8 cellular contexts compared by ENCODE assay signal in the genomic region with DNA sequence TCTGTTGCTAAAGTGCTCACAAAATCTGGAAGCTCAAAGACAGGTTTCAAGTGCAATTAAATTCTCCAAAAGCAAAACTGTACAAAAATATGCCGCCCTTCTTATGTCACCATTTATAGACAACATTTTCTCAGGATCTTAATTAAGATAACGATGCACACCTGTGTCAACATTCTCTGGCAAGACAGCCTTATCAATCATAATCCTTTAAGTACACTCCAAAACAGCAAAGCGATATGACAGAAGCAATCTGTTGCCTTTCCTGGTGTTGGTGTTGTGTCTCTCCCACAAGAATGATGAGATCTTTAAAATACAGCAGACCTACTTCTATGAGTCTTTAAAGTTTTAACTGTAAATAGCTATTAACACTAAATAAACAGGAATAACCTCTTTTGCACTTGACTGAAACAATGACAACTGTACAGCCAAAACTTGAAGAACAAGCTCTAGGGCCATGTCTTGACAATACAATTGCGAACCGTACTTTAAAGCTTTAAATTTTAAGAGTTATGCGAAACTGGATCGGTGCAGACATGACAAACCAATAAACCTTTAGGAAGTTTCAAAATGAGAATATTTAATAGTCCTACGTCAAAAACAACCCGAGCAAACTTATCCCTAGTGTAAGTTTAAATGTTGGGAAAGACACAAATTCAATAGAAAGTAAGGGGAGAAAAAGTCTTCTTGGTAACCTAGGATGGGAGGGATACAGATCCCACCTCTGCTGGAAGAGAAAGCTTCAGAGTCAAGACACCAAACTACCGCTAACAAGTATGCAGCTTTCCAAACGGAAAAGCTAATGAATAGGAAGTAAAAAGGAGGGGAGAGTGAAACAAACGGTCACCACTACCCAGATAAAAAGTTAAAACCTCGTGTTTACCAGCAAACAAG. TPM values are rescaled to one million over a fixed set of nuclear protein-coding genes. Genes with fewer than 3 reads are reported as not detected.
A peak's percentile ranks its signal among the peaks of the same experiment; 100 is the strongest.
DNase-seq lines count a peak whose midpoint lies in the region; TF ChIP-seq lines count a peak whose summit lies in the region.

No MANE protein-coding gene starts in this region.

- intact Hi-C loops in dendritic cell treated with granulocyte-macrophage colony-stimulating factor and Interleukin-4, amounts not matched to agents 40 ng/mL and 50 ng/mL, for 4 days (cut with micrococcal nuclease), result loop anchor here (2.0 to 5.0 kb wide), 3 partner anchors 1060 to 1225 kb away; a partner anchor contains a TSS
- intact Hi-C loops in prostate gland (cut with DNase I) (no loop called here), thyroid gland (cut with DNase I) (no loop called here)

- TF ChIP-seq CTCF in prostate gland (IDR thresholded peaks at IDR 0.05) (no peak), thyroid gland (IDR thresholded peaks at IDR 0.05) (no peak)

- H3K36me3 ChIP-seq in GM23248 (ENCODE audit: low read depth), result peaks cover 5% of the 10 kb centered on the region; the same call in 1 of the 2 replicates
- H3K36me3 ChIP-seq in prostate gland, result no peaks in the 10 kb centered on the region
- no peaks in the 10 kb centered on the region for H3K36me3 ChIP-seq in thyroid gland

- peak overlapping the region; percentile 73 for H3K4me3 Mint-ChIP-seq in dendritic cell treated with granulocyte-macrophage colony-stimulating factor and Interleukin-4, amounts not matched to agents 40 ng/mL and 50 ng/mL, for 4 days

- H3K4me1 Mint-ChIP-seq in dendritic cell treated with granulocyte-macrophage colony-stimulating factor and Interleukin-4, amounts not matched to agents 40 ng/mL and 50 ng/mL, for 4 days (ENCODE audit: low read depth), result peaks cover 34% of the 10 kb centered on the region

- no peaks in the 10 kb centered on the region for H3K9me3 Mint-ChIP-seq in dendritic cell treated with granulocyte-macrophage colony-stimulating factor and Interleukin-4, amounts not matched to agents 40 ng/mL and 50 ng/mL, for 4 days

- H3F3A ChIP-seq in GM23248 (ENCODE audit: insufficient read depth), result peaks cover 28% of the 10 kb centered on the region

- no peaks in the 10 kb centered on the region for H3K9me2 ChIP-seq in GM23248 (ENCODE audit: insufficient read depth)

- in situ Hi-C loops in GM23248 (cut with MboI), result no loop called here

- peak overlapping the region; percentile 93 for H3K4me2 ChIP-seq in GM23248 (ENCODE audit: unreplicated experiment)

- WGBS in GM23248 (ENCODE audit: low coverage in 1 of 2, low lambda C conversion rate in 2 of 2, missing lambda C conversion rate in 2 of 2), 2 experiments, result 30 to 32% methylated on average over 13 of the region's 13 CpGs
- 12% methylated on average over 13 of the region's 13 CpGs for WGBS in prostate gland
- 49 to 50% methylated on average over 13 of the region's 13 CpGs for WGBS in thyroid gland, 2 donors

- H2AFZ ChIP-seq in GM23248, result peak overlapping the region; percentile 47

- TF ChIP-seq POLR2A in prostate gland (IDR thresholded peaks at IDR 0.05) (peak; percentile 10), thyroid gland (IDR thresholded peaks at IDR 0.05) (no peak)

- H3K27me3 ChIP-seq in GM23248 (replicated peaks; ENCODE audit: insufficient read depth) (no peaks in the 10 kb centered on the region), prostate gland (replicated peaks; ENCODE audit: insufficient read depth) (no peaks in the 10 kb centered on the region), thyroid gland (peaks cover 35% of the 10 kb centered on the region)

- peaks cover 80% of the 10 kb centered on the region for H3K79me2 ChIP-seq in GM23248 (ENCODE audit: insufficient read depth)

- DNase-seq in GM23248 (no peak), NCI-H2029 (lab: John Stamatoyannopoulos, UW) (peak; percentile 25), prostate gland (ENCODE audit: low spot score) (no peak), kidney tubule cell (ENCODE audit: low spot score) (no peak), GM19238 (ENCODE audit: insufficient read length, low spot score) (no peak), thyroid gland (no peak), NCI-H2081 (lab: John Stamatoyannopoulos, UW) (no peak)

- peak overlapping the region; percentile 87 for H3K4me3 ChIP-seq in GM23248
- H3K4me3 ChIP-seq in prostate gland, result peak overlapping the region; percentile 75 to 80
- H3K4me3 ChIP-seq in thyroid gland (replicated peaks in 1 of 3), result peak overlapping the region in 1 of 3 donors; percentile 12

- peaks cover 7% of the 10 kb centered on the region for H3K36me3 Mint-ChIP-seq in dendritic cell treated with granulocyte-macrophage colony-stimulating factor and Interleukin-4, amounts not matched to agents 40 ng/mL and 50 ng/mL, for 4 days (ENCODE audit: low read depth)

- peak overlapping the region; percentile 58 for H3K27ac Mint-ChIP-seq in dendritic cell treated with granulocyte-macrophage colony-stimulating factor and Interleukin-4, amounts not matched to agents 40 ng/mL and 50 ng/mL, for 4 days

- H3K4me1 ChIP-seq in GM23248 (ENCODE audit: insufficient read depth) (peaks cover 32% of the 10 kb centered on the region), prostate gland (replicated peaks) (no peaks in the 10 kb centered on the region), thyroid gland (peaks cover 21 to 22% of the 10 kb centered on the region in 2 donors)

- H3K9ac ChIP-seq in GM23248, result peak overlapping the region; percentile 96

- H3K27me3 Mint-ChIP-seq in dendritic cell treated with granulocyte-macrophage colony-stimulating factor and Interleukin-4, amounts not matched to agents 40 ng/mL and 50 ng/mL, for 4 days, result peaks cover 68% of the 10 kb centered on the region

- peaks cover 13% of the 10 kb centered on the region; the same call in 1 of the 2 replicates for H4K20me1 ChIP-seq in GM23248 (ENCODE audit: insufficient read depth)

- peak overlapping the region; percentile 96 for H3K27ac ChIP-seq in GM23248
- peak overlapping the region; percentile 92 to 94 for H3K27ac ChIP-seq in prostate gland
- no peak overlapping the region for H3K27ac ChIP-seq in thyroid gland

- H3K9me3 ChIP-seq in GM23248 (ENCODE audit: low read depth), result no peaks in the 10 kb centered on the region
- no peaks in the 10 kb centered on the region for H3K9me3 ChIP-seq in prostate gland
- no peaks in the 10 kb centered on the region for H3K9me3 ChIP-seq in thyroid gland

RNA-seq across cellular contexts. Expression of a gene that starts 3.3 kb away (rescaled TPM):
- total RNA-seq in GM23248 (2014; rRNA removed; shearing (Covaris generic)), result 13.9 and 20.6 TPM in 2 replicates
- 2.9 and 3.6 TPM in 2 replicates for polyA plus RNA-seq in GM23248 (2016; fragmentation: Nextera tagmentation; extraction: Ambion mirVana)
- total RNA-seq in prostate gland (10 to 100 TPM; 12.7 to 38.8 TPM), thyroid gland (1 to 10 TPM in 1 of 4 donors, not detected in 3; 1.3 TPM)

Comparison
In these comparisons a context has a peak if more than half of its experiments do, and no peak if none do; other contexts are left out.
1. H3K27ac ChIP-seq: peak in GM23248 (single experiment) and prostate gland (2 of 2); none in thyroid gland (0 of 3).